ENCODE assay signal across 8 cellular contexts in the genomic region with DNA sequence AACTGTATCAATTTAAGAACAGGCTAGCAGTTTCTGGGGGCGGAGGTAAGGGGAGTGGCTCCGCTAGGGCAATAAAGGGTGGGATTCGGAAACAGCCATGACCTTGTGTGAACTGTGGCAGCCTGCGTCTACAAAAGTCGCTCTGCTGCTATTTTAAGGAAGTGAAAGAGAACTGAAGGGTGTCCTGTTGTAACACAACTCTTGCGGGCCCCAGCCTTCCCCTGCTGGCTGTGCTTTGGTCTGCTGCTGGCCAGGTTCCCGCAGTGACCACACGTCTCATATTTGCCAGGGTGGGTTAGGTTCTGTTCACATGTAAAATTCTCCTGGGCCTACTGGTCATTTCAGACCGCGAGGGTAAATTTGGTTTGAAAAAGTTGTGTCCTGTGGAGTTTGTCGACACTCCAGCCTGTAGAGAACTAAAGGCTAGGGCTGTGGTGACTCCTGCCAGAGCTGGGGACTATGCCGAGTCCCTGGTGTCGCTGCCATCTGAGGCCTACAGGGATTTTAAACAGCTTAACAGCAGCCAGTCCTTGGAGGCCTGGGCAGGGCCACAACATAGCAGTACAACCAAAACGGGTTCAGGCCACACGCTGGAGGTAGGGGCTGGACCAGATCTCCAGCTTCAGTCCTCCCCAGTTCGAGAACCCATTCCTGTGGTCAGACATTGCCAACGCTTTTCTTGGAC. TPM values are rescaled to one million over a fixed set of nuclear protein-coding genes. Genes with fewer than 3 reads are reported as not detected.
A peak's percentile ranks its signal among the peaks of the same experiment; 100 is the strongest.
DNase-seq lines count a peak whose midpoint lies in the region; ATAC-seq and TF ChIP-seq lines count a peak whose summit lies in the region.

No MANE protein-coding gene starts in this region.

- TF ChIP-seq POLR2A in GM18526 (IDR thresholded peaks at IDR 0.05; ENCODE audit: extremely low read depth, insufficient read length) = peak; percentile 41

- peak; percentile 72 for ATAC-seq in HG02981 (IDR thresholded peaks at IDR 0.05; ENCODE audit: unreplicated experiment)

- peak; percentile 75 for DNase-seq in AG08396 (ENCODE audit: low spot score)
- peak; percentile 74 for DNase-seq in SIG-M5 (lab: John Stamatoyannopoulos, UW)
- peak; percentile 5 for DNase-seq in middle frontal gyrus (ENCODE audit: extremely low spot score, low spot score)
- peak; percentile 82 for DNase-seq in ureter (ENCODE audit: low spot score)
- DNase-seq in A172 (ENCODE audit: low spot score) = no peak

- H3K36me3 ChIP-seq in endocrine pancreas (ENCODE audit: control insufficient read depth, insufficient read depth, low read length) = no peaks in the 10 kb centered on the region

- H3K9ac ChIP-seq in endocrine pancreas (ENCODE audit: control insufficient read depth, insufficient read depth, low read length) = peak overlapping the region; percentile 80

- H3K9me3 ChIP-seq in endocrine pancreas (ENCODE audit: control insufficient read depth, low read length) = no peaks in the 10 kb centered on the region

- H3K4me3 ChIP-seq in endocrine pancreas (ENCODE audit: control insufficient read depth, insufficient read depth, low read length) = peak overlapping the region; percentile 65

- H3K27me3 ChIP-seq in endocrine pancreas (ENCODE audit: control insufficient read depth, insufficient read depth, low read length) = no peaks in the 10 kb centered on the region

- H3K4me1 ChIP-seq in endocrine pancreas (ENCODE audit: control insufficient read depth, insufficient read depth, low read length) = peaks cover 7% of the 10 kb centered on the region

RNA-seq across cellular contexts. Expression of a gene that starts 1.1 kb away (rescaled TPM):
- total RNA-seq in ureter = 415 TPM
- 0.38 and 3.1 TPM in 2 replicates for total RNA-seq in A172 (2014; rRNA removed; shearing (Covaris generic))

RNA-seq across cellular contexts. Expression of a gene that starts 27.4 kb away (rescaled TPM):
- total RNA-seq in ureter = 13.6 TPM
- 0.96 TPM in 1 of 2 replicates, not detected in the other for total RNA-seq in A172 (2014; rRNA removed; shearing (Covaris generic))

Comparison
In these comparisons a context has a peak if more than half of its experiments do, and no peak if none do; other contexts are left out.
1. RNA of a gene that starts 1.1 kb away (total RNA-seq): 415 TPM in ureter (single experiment); 0.38 to 3.1 TPM in A172; every median in the first group is over 100 times any median in the second.